Comparison of ENCODE assay signal across 8 cellular contexts in the genomic region with DNA sequence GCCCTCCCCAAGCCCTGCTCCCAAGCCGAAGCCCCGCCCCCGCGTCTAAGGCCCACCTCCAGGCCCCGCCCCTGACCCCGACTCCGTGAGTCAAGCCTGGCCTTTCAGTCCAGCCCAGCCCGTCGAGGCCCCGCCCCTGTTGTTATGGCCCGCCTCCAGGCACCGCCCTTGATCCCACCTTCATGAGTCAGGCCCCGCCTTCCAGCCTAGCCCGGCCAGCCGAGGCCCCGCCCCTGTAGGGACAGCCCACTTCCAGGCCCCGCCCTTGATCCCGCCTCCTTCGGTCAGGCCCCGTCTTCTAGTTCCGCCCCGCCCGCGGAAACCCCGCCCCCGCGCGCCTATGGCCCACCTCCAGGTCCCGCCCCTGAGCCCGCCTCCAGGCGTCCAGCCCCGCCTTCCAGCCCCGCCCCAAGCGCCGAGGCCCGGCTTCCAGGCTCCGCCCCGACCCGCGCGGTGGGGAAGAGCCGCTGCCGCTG. TPM values are rescaled to one million over a fixed set of nuclear protein-coding genes. Genes with fewer than 3 reads are reported as not detected.
DNase-seq lines count a peak whose midpoint lies in the region; ATAC-seq and TF ChIP-seq lines count a peak whose summit lies in the region.

No MANE protein-coding gene starts in this region.

- H3K27me3 ChIP-seq in osteoblast (ENCODE audit: insufficient read depth, low read length) (no peaks in the 10 kb centered on the region), thoracic aorta (replicated peaks; ENCODE audit: insufficient read depth) (no peaks in the 10 kb centered on the region)

- peak overlapping the region; percentile 82 for H3K4me3 Mint-ChIP-seq in activated naive CD8-positive, alpha-beta T cell
- peak overlapping the region; percentile 64 for H3K4me3 Mint-ChIP-seq in glutamatergic neuron (ENCODE audit: unreplicated experiment)

- H3K9me3 ChIP-seq in osteoblast (ENCODE audit: low read depth, low read length) (no peaks in the 10 kb centered on the region), thoracic aorta (no peaks in the 10 kb centered on the region)

- peak overlapping the region; percentile 93 for H2AFZ ChIP-seq in osteoblast (ENCODE audit: low read length)

- DNase-seq in NCI-H1105 (lab: John Stamatoyannopoulos, UW) (peak; percentile 99), SKM-1 (lab: John Stamatoyannopoulos, UW; ENCODE audit: unreplicated experiment) (peak; percentile 92), glutamatergic neuron (peak; percentile 100), osteoblast (ENCODE audit: insufficient read length, low spot score, missing footprints) (peak; percentile 99), thoracic aorta (ENCODE audit: low spot score) (peak; percentile 97)

- H3K36me3 Mint-ChIP-seq in activated naive CD8-positive, alpha-beta T cell: peaks cover 8% of the 10 kb centered on the region
- no peaks in the 10 kb centered on the region for H3K36me3 Mint-ChIP-seq in glutamatergic neuron (ENCODE audit: unreplicated experiment)

- peak overlapping the region; percentile 94 for H3K4me2 ChIP-seq in osteoblast (ENCODE audit: insufficient read depth, low read length)

- H3K4me1 ChIP-seq in osteoblast (ENCODE audit: insufficient read depth, low read length) (peaks cover 8% of the 10 kb centered on the region), thoracic aorta (ENCODE audit: control insufficient read depth in 1 of 2, low read depth in 2 of 2) (peaks cover 5 to 15% of the 10 kb centered on the region in 2 donors)

- ATAC-seq in HG02678 (IDR thresholded peaks at IDR 0.05; ENCODE audit: unreplicated experiment) (peak; percentile 86), thoracic aorta (ENCODE audit: insufficient number of reproducible peaks, low FRiP score, low read depth) (peak; percentile 91)

- H3K9me3 Mint-ChIP-seq in activated naive CD8-positive, alpha-beta T cell (ENCODE audit: low read depth): no peaks in the 10 kb centered on the region
- peaks cover 8% of the 10 kb centered on the region for H3K9me3 Mint-ChIP-seq in glutamatergic neuron (ENCODE audit: unreplicated experiment)

- no peak overlapping the region for H3K27ac Mint-ChIP-seq in activated naive CD8-positive, alpha-beta T cell
- no peak overlapping the region for H3K27ac Mint-ChIP-seq in glutamatergic neuron (ENCODE audit: unreplicated experiment)

- H3K27ac ChIP-seq in osteoblast (ENCODE audit: low read depth, low read length) (no peak overlapping the region), thoracic aorta (peak overlapping the region; percentile 45 to 57)

- H3K79me2 ChIP-seq in osteoblast (ENCODE audit: insufficient read depth, low read length): peaks cover 31% of the 10 kb centered on the region

- H3K36me3 ChIP-seq in osteoblast (ENCODE audit: insufficient read depth, low read length) (no peaks in the 10 kb centered on the region), thoracic aorta (no peaks in the 10 kb centered on the region)

- peaks cover 22% of the 10 kb centered on the region for H3K4me1 Mint-ChIP-seq in activated naive CD8-positive, alpha-beta T cell (ENCODE audit: low read depth)
- peaks cover 4% of the 10 kb centered on the region for H3K4me1 Mint-ChIP-seq in glutamatergic neuron (ENCODE audit: low read depth, unreplicated experiment)

- peaks cover 1% of the 10 kb centered on the region for H4K20me1 ChIP-seq in osteoblast (ENCODE audit: insufficient read depth, low read length)

- no peaks in the 10 kb centered on the region for H3K27me3 Mint-ChIP-seq in activated naive CD8-positive, alpha-beta T cell
- peaks cover 3% of the 10 kb centered on the region for H3K27me3 Mint-ChIP-seq in glutamatergic neuron (ENCODE audit: unreplicated experiment)

- H3K4me3 ChIP-seq in GM08714 (ENCODE audit: low read length) (peak overlapping the region; percentile 88; the same call in 1 of the 2 replicates), osteoblast (ENCODE audit: insufficient read depth, low read length) (peak overlapping the region; percentile 88), thoracic aorta (peak overlapping the region; percentile 82)

- TF ChIP-seq CTCF in glutamatergic neuron (IDR thresholded peaks at IDR 0.05; ENCODE audit: partially characterized antibody, unreplicated experiment) (no peak), osteoblast (IDR thresholded peaks at IDR 0.05; ENCODE audit: extremely low read depth, low read depth, low read length) (no peak), thoracic aorta (IDR thresholded peaks at IDR 0.05) (no peak)

RNA-seq across cellular contexts. Expression of gene DOP1B, which starts 0.2 kb away (rescaled TPM):
- total RNA-seq in glutamatergic neuron (ENCODE audit: unreplicated experiment) (37.8 TPM), osteoblast (16.3 and 23.6 TPM in 2 replicates), thoracic aorta (10 to 100 TPM; 14.6 to 20.6 TPM)

RNA-seq across cellular contexts. Expression of gene CBR3, which starts 21.5 kb away (rescaled TPM):
- total RNA-seq in glutamatergic neuron (ENCODE audit: unreplicated experiment) (not detected), osteoblast (17.4 and 22.7 TPM in 2 replicates), thoracic aorta (10 to 100 TPM; 19.3 to 27.6 TPM)

Comparison
In these comparisons a context has a peak if more than half of its experiments do, and no peak if none do; other contexts are left out.
1. RNA of gene CBR3, which starts 21.5 kb away (total RNA-seq): 19.3 to 27.6 TPM in thoracic aorta and 17.4 to 22.7 TPM in osteoblast; not detected in glutamatergic neuron (single experiment); every median in the first group is over 10 times any median in the second.
2. Peak in every context shown above with its lines, with median percentiles within 50 percentile points of each other: H3K4me3 ChIP-seq and DNase-seq.